Comparison of ENCODE assay signal across 8 cellular contexts in genomic region chr17:81394831-81395599, GRCh38. TPM values are rescaled to one million over a fixed set of nuclear protein-coding genes. Genes with fewer than 3 reads are reported as not detected.
DNase-seq lines count a peak whose midpoint lies in the region; ATAC-seq and TF ChIP-seq lines count a peak whose summit lies in the region.

TSS of gene BAHCC1 (plus strand) at chr17:81395457. CDS start at chr17:81399740, 4,283 bp downstream.

- H3K36me3 Mint-ChIP-seq in CD8-positive, alpha-beta memory T cell = no peaks in the 10 kb centered on the region
- H3K36me3 Mint-ChIP-seq in effector memory CD8-positive, alpha-beta T cell (ENCODE audit: insufficient read depth) = peaks cover 40% of the 10 kb centered on the region

- H3K9me3 ChIP-seq in CD8-positive, alpha-beta memory T cell (ENCODE audit: low read length) = no peaks in the 10 kb centered on the region
- no peaks in the 10 kb centered on the region for H3K9me3 ChIP-seq in lower lobe of right lung

- no peak within 1 kb of the TSS for H3K4me3 ChIP-seq in CD8-positive, alpha-beta memory T cell (ENCODE audit: low read length)
- H3K4me3 ChIP-seq in lower lobe of right lung = peak within 1 kb of the TSS; percentile 74

- peaks cover 73% of the 10 kb centered on the region for H3K27me3 ChIP-seq in CD8-positive, alpha-beta memory T cell (ENCODE audit: insufficient read depth, low read length, poor library complexity, severe bottlenecking)
- no peaks in the 10 kb centered on the region for H3K27me3 ChIP-seq in lower lobe of right lung (ENCODE audit: low read depth)

- peaks cover 57 to 63% of the 10 kb centered on the region in 2 donors for H3K27me3 Mint-ChIP-seq in CD8-positive, alpha-beta memory T cell
- H3K27me3 Mint-ChIP-seq in effector memory CD8-positive, alpha-beta T cell = peaks cover 51 to 66% of the 10 kb centered on the region in 2 donors

- H3K27ac ChIP-seq in CD8-positive, alpha-beta memory T cell (ENCODE audit: low read depth, low read length) = peak within 1 kb of the TSS; percentile 43
- peak within 1 kb of the TSS; percentile 98 for H3K27ac ChIP-seq in lower lobe of right lung

- H3K4me1 ChIP-seq in CD8-positive, alpha-beta memory T cell (ENCODE audit: insufficient read depth, low read length) = peaks cover 51% of the 10 kb centered on the region
- H3K4me1 ChIP-seq in lower lobe of right lung = peaks cover 44% of the 10 kb centered on the region

- H3K36me3 ChIP-seq in CD8-positive, alpha-beta memory T cell (ENCODE audit: insufficient read depth, low read length) = no peaks in the 10 kb centered on the region
- no peaks in the 10 kb centered on the region for H3K36me3 ChIP-seq in lower lobe of right lung

- DNase-seq in CD8-positive, alpha-beta memory T cell = peak; percentile 59 to 74 (median 59)
- peak; percentile 99 for DNase-seq in HT1080 (ENCODE audit: low read depth)
- peak; percentile 98 for DNase-seq in NOMO-1 treated with DMSO at 0.1 percent for 48 hours (lab: John Stamatoyannopoulos, UW; ENCODE audit: unreplicated experiment)
- DNase-seq in activated CD8-positive, alpha-beta memory T cell treated with anti-CD3 and anti-CD28 coated beads, Interleukin-2, amount 50 U/mL, for 1 hour (ENCODE audit: extremely low read depth) = peak; percentile 40
- DNase-seq in effector memory CD8-positive, alpha-beta T cell = peak; percentile 46 to 62 (median 57)
- peak; percentile 100 for DNase-seq in lower lobe of right lung
- DNase-seq in stimulated activated CD4-positive, alpha-beta T cell treated with anti-CD3 and anti-CD28 coated beads, Interleukin-4, amount 100 ng/mL, for 4 hours = peak; percentile 77 to 86

- intact Hi-C loops in lower lobe of right lung (cut with DNase I) = no loop called here

- no peak for TF ChIP-seq CTCF in lower lobe of right lung (IDR thresholded peaks at IDR 0.05)

- CTCF ChIA-PET in CD8-positive, alpha-beta memory T cell (lab: Charles Lee) = no interaction called here

- H3K9me3 Mint-ChIP-seq in CD8-positive, alpha-beta memory T cell = peaks cover 0 to 6% (median 2%) of the 10 kb centered on the region in 5 donors
- no peaks in the 10 kb centered on the region for H3K9me3 Mint-ChIP-seq in effector memory CD8-positive, alpha-beta T cell

- peak; percentile 68 for ATAC-seq in effector memory CD8-positive, alpha-beta T cell (replicated peaks)
- ATAC-seq in lower lobe of right lung = peak; percentile 87 to 91
- ATAC-seq in HG03439 (IDR thresholded peaks at IDR 0.05; ENCODE audit: unreplicated experiment) = no peak

- POLR2A ChIA-PET in CD8-positive, alpha-beta memory T cell (lab: Charles Lee) = no interaction called here

- H3K4me1 Mint-ChIP-seq in CD8-positive, alpha-beta memory T cell = peaks cover 24 to 34% (median 27%) of the 10 kb centered on the region in 3 donors
- peaks cover 13% of the 10 kb centered on the region in 2 donors for H3K4me1 Mint-ChIP-seq in effector memory CD8-positive, alpha-beta T cell (ENCODE audit: low read depth in 2 of 2)

- H3K4me3 Mint-ChIP-seq in CD8-positive, alpha-beta memory T cell = peak within 1 kb of the TSS; percentile 54 to 91 (median 71)
- peak within 1 kb of the TSS; percentile 60 to 73 for H3K4me3 Mint-ChIP-seq in effector memory CD8-positive, alpha-beta T cell

- peak within 1 kb of the TSS in 5 of 8 donors; percentile 38 to 98 (median 67) for H3K27ac Mint-ChIP-seq in CD8-positive, alpha-beta memory T cell
- peak within 1 kb of the TSS in 1 of 2 donors; percentile 74 for H3K27ac Mint-ChIP-seq in effector memory CD8-positive, alpha-beta T cell

RNA-seq across cellular contexts. Expression of gene BAHCC1, which starts in this region (rescaled TPM):
- total RNA-seq in CD8-positive, alpha-beta memory T cell = not detected
- polyA plus RNA-seq in CD8-positive, alpha-beta memory T cell = not detected
- total RNA-seq in HT1080 (2014; rRNA removed; shearing (Covaris generic)) = 0.43 TPM in 2 replicates
- 0.27 and 0.81 TPM in 2 replicates for polyA plus RNA-seq in HT1080 (2015; cell fraction: cytosol; rRNA removed)
- polyA plus RNA-seq in HT1080 (2015; cell fraction: nucleus; rRNA removed) = 1.2 and 1.9 TPM in 2 replicates
- 19.9 TPM for total RNA-seq in lower lobe of right lung

Comparison
In these comparisons a context has a peak if more than half of its experiments do, and no peak if none do; other contexts are left out.
1. RNA of gene BAHCC1 (total RNA-seq): 19.9 TPM in lower lobe of right lung (single experiment); 0.43 TPM in HT1080 and not detected in CD8-positive, alpha-beta memory T cell; every median in the first group is over 10 times any median in the second.
2. Peak in DNase-seq and H3K27ac ChIP-seq in CD8-positive, alpha-beta memory T cell; RNA of the gene not detected or under 1 TPM.
3. DNase-seq: peak in every context shown above with its lines; median percentile 100 in lower lobe of right lung; 99 in HT1080; 98 in NOMO-1 treated with DMSO at 0.1 percent for 48 hours; 82 in stimulated activated CD4-positive, alpha-beta T cell treated with anti-CD3 and anti-CD28 coated beads, Interleukin-4, amount 100 ng/mL, for 4 hours; 59 in CD8-positive, alpha-beta memory T cell; 57 in effector memory CD8-positive, alpha-beta T cell; 40 in activated CD8-positive, alpha-beta memory T cell treated with anti-CD3 and anti-CD28 coated beads, Interleukin-2, amount 50 U/mL, for 1 hour.